Comparison of ENCODE assay signal across 23 cellular contexts in genomic region chr1:109454497-109455133, GRCh38. TPM values are rescaled to one million over a fixed set of nuclear protein-coding genes. Genes with fewer than 3 reads are reported as not detected.
"Had no signal": no experiment of that assay in that cellular context is flagged by ENCODE, and none has a peak within 500 bp of the region (broad histone marks: within the 10 kb centered on the region; RNA-seq: fewer than 3 reads in every experiment).

No MANE protein-coding gene starts in this region.

- DNase-seq: hippocampal formation; kidney; left colon; left ventricle myocardium inferior; midbrain; mucosa of descending colon; naive thymus-derived CD8-positive, alpha-beta T cell; nucleus accumbens; pancreas; posterior cingulate gyrus; retina; right cardiac atrium; stimulated activated CD4-positive, alpha-beta T cell treated with anti-CD3 and anti-CD28 coated beads, Interleukin-12 subunit alpha, Interleukin-12 subunit beta, amount 100 ng/mL, for 4 hours; stimulated activated CD4-positive, alpha-beta T cell treated with anti-CD3 and anti-CD28 coated beads, Interleukin-15, amount 100 ng/mL, for 24 hours; stimulated activated CD4-positive, alpha-beta T cell treated with anti-CD3 and anti-CD28 coated beads, Interleukin-4, amount 100 ng/mL, for 24 hours; stimulated activated naive CD4-positive, alpha-beta T cell; tibial artery; upper lobe of right lung had no signal

- H3K9me3 ChIP-seq: pancreas, prostate gland, thoracic aorta, tibial artery had no signal

- H3K4me3 ChIP-seq: left ventricle myocardium inferior, lung, mucosa of descending colon, pancreas, prostate gland, skin epidermis, suprapubic skin, thoracic aorta, tibial artery, upper lobe of right lung had no signal

- H3K27ac ChIP-seq: left ventricle myocardium inferior, pancreas, prostate gland, skin epidermis, suprapubic skin, thoracic aorta, tibial artery, upper lobe of right lung had no signal

- H3K4me1 ChIP-seq: left ventricle myocardium inferior, pancreas, prostate gland, suprapubic skin, tibial artery, upper lobe of right lung had no signal

- H3K36me3 ChIP-seq: left ventricle myocardium inferior, pancreas, prostate gland, suprapubic skin, thoracic aorta, tibial artery, upper lobe of right lung had no signal

RNA-seq across cellular contexts. Expression of gene SYPL2, which starts 11.7 kb away (rescaled TPM):
- total RNA-seq: naive thymus-derived CD8-positive, alpha-beta T cell had no signal
